Comparison of ENCODE assay signal across 1 cellular context in genomic region chr16:51410125-51410524, GRCh38.
TF ChIP-seq lines count a peak whose summit lies in the region.

No MANE protein-coding gene starts in this region.

TF ChIP-seq in A549, 52 proteins besides CTCF, POLR2A, EP300 and RAD21 (continued from another document):
- no peak for TF ChIP-seq HOXB13 (CRISPR knock-in tag; IDR thresholded peaks at IDR 0.05; ENCODE audit: low read depth)
